In the genomic region with DNA sequence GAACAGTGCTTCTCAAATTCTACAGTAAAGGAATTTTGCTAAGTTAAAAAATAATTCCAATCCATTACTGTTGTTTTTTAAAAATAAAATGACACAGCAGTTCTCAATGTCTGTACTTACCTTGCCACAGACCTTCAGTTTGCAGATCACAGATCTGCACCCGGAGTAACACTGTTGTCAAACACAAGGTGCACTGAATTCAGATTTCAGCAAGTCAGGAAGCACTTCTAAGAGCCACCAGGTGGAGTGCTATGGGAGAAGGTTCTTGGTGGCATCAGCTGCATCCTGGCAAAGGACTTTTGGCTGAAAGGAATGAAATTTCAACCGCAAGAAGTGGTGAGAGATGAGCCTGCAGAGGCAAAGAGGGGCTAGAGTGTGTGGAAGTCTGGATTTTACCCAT, we compare ENCODE assay signal across 11 cellular contexts. TPM values are rescaled to one million over a fixed set of nuclear protein-coding genes. Genes with fewer than 3 reads are reported as not detected.
DNase-seq lines count a peak whose midpoint lies in the region; ATAC-seq and TF ChIP-seq lines count a peak whose summit lies in the region.
"Had no signal": no experiment of that assay in that cellular context is flagged by ENCODE, and none has a peak within 500 bp of the region (broad histone marks: within the 10 kb centered on the region; RNA-seq: fewer than 3 reads in every experiment).

No MANE protein-coding gene starts in this region.

- H3K27me3 Mint-ChIP-seq in activated T-cell treated with anti-CD3 and anti-CD28 coated beads, Interleukin-2, amount 50 U/mL, for 4 hours (ENCODE audit: low read depth): no peaks in the 10 kb centered on the region

- H3K36me3 Mint-ChIP-seq in activated T-cell treated with anti-CD3 and anti-CD28 coated beads, Interleukin-2, amount 50 U/mL, for 4 hours (ENCODE audit: insufficient read depth): peaks cover 22% of the 10 kb centered on the region

- H3K4me3 ChIP-seq in BJ (ENCODE audit: low read depth, low read length): no peak overlapping the region
- no peak overlapping the region for H3K4me3 ChIP-seq in epithelial cell of esophagus (ENCODE audit: low read length)

- ATAC-seq in GM21723 (IDR thresholded peaks at IDR 0.05; ENCODE audit: unreplicated experiment) (peak; percentile 44), GM18858 (IDR thresholded peaks at IDR 0.05; ENCODE audit: unreplicated experiment) (no peak), HG03108 (IDR thresholded peaks at IDR 0.05; ENCODE audit: unreplicated experiment) (no peak)
- ATAC-seq in activated T-cell treated with anti-CD3 and anti-CD28 coated beads, Interleukin-2, amount 50 U/mL, for 4 hours: no peak
- ATAC-seq: left ventricle myocardium superior had no signal

- no peak overlapping the region for H3K4me3 Mint-ChIP-seq in activated T-cell treated with anti-CD3 and anti-CD28 coated beads, Interleukin-2, amount 50 U/mL, for 4 hours
- H3K4me3 Mint-ChIP-seq: T-helper 2 cell treated with Interferon-gamma antibody and Interleukin-4, amounts not matched to agents 5 μg/mL and 100 μg/mL, for 36 hours had no signal

- H3K27me3 ChIP-seq in BJ (ENCODE audit: control insufficient read depth, insufficient read depth, low read length): no peaks in the 10 kb centered on the region

- no peak for DNase-seq in BJ (ENCODE audit: low read depth)
- DNase-seq in NCI-H774 (lab: John Stamatoyannopoulos, UW): peak; percentile 35
- no peak for DNase-seq in epithelial cell of esophagus (ENCODE audit: low read depth)
- DNase-seq in activated T-cell treated with anti-CD3 and anti-CD28 coated beads, Interleukin-2, amount 50 U/mL, for 4 hours: no peak
- no peak for DNase-seq in NCI-H446 treated with DMSO at 0.1 percent for 48 hours (lab: John Stamatoyannopoulos, UW)
- DNase-seq: left ventricle myocardium superior, NCI-H1694 treated with DMSO at 0.1 percent for 48 hours had no signal

- peaks cover 5% of the 10 kb centered on the region for H3K4me1 Mint-ChIP-seq in activated T-cell treated with anti-CD3 and anti-CD28 coated beads, Interleukin-2, amount 50 U/mL, for 4 hours (ENCODE audit: low read depth)

- no peaks in the 10 kb centered on the region for H3K9me3 Mint-ChIP-seq in activated T-cell treated with anti-CD3 and anti-CD28 coated beads, Interleukin-2, amount 50 U/mL, for 4 hours
- H3K9me3 Mint-ChIP-seq: T-helper 2 cell treated with Interferon-gamma antibody and Interleukin-4, amounts not matched to agents 5 μg/mL and 100 μg/mL, for 36 hours had no signal

- TF ChIP-seq CTCF in BJ (IDR thresholded peaks at IDR 0.05; ENCODE audit: insufficient read depth, low read depth, low read length) (peak; percentile 18; the same call in 1 of the 2 replicates), epithelial cell of esophagus (IDR thresholded peaks at IDR 0.05; ENCODE audit: insufficient read depth, low read depth, low read length, missing control alignments) (peak; percentile 50)

- 0 out of 2 replicates have a peak, but pooled peaks cover 2% of the 10 kb centered on the region for H3K36me3 ChIP-seq in BJ (ENCODE audit: control insufficient read depth, insufficient read depth, low read length)

- CTCF ChIA-PET in BJ (lab: Yijun Ruan, JAX): no interaction called here

- POLR2A ChIA-PET in BJ (lab: Charles Lee): no interaction called here

RNA-seq across cellular contexts. Expression of a gene that starts 17.4 kb away (rescaled TPM):
- 0.09 and 0.13 TPM in 2 replicates for polyA plus RNA-seq in BJ (2011; rRNA removed)
- 0.26 TPM in 1 of 2 replicates, not detected in the other for polyA minus RNA-seq in BJ (2011; rRNA and poly(A)+ RNA removed)
- under 1 TPM; 0.29 to 0.43 (median 0.40) TPM for total RNA-seq in activated T-cell treated with anti-CD3 and anti-CD28 coated beads, Interleukin-2, amount 50 U/mL, for 4 hours

RNA-seq across cellular contexts. Expression of a gene that starts 34.9 kb away (rescaled TPM):
- 4.4 and 6.3 TPM in 2 replicates for polyA plus RNA-seq in BJ (2011; rRNA removed)
- 5.3 and 5.5 TPM in 2 replicates for polyA minus RNA-seq in BJ (2011; rRNA and poly(A)+ RNA removed)
- 10 to 100 TPM; 15.6 to 16.3 (median 16.3) TPM for total RNA-seq in activated T-cell treated with anti-CD3 and anti-CD28 coated beads, Interleukin-2, amount 50 U/mL, for 4 hours

RNA-seq across cellular contexts. Expression of a gene that starts 47.3 kb away (rescaled TPM):
- 1.6 and 4.4 TPM in 2 replicates for polyA plus RNA-seq in BJ (2011; rRNA removed)
- 1.9 and 2.3 TPM in 2 replicates for polyA minus RNA-seq in BJ (2011; rRNA and poly(A)+ RNA removed)
- total RNA-seq in activated T-cell treated with anti-CD3 and anti-CD28 coated beads, Interleukin-2, amount 50 U/mL, for 4 hours: 10 to 100 TPM; 10.8 to 18.0 (median 12.7) TPM
